11 cellular contexts compared by ENCODE assay signal in genomic region chr12:21151184-21151583, GRCh38. TPM values are rescaled to one million over a fixed set of nuclear protein-coding genes. Genes with fewer than 3 reads are reported as not detected.
"Had no signal": no experiment of that assay in that cellular context is flagged by ENCODE, and none has a peak within 500 bp of the region (broad histone marks: within the 10 kb centered on the region; RNA-seq: fewer than 3 reads in every experiment).

No MANE protein-coding gene starts in this region.

- DNase-seq: GM23248, GOT3, H7, H9, HCEC 1CT, HFFc6 had no signal

- H3K9ac ChIP-seq: GM23248 had no signal

- H3K4me3 Mint-ChIP-seq: GM23338, H9, HFFc6 had no signal

- H2AFZ ChIP-seq: GM23248, GM23338 had no signal

- H3K27ac ChIP-seq: GM23248 had no signal

- H3K9me3 Mint-ChIP-seq: GM23338, H9 had no signal

- H3K4me3 ChIP-seq: GM23248, GM23338 had no signal

- H3K27ac Mint-ChIP-seq: GM23338, H9, HFFc6 had no signal

- ATAC-seq: GM23338, HCT116 had no signal

- FAIRE-seq: H1, H54 had no signal

- H3K4me2 ChIP-seq: GM23338 had no signal

RNA-seq across cellular contexts. Expression of gene SLCO1B1, which starts 20.2 kb away (rescaled TPM):
- total RNA-seq: GM23248, H4, H7, HFFc6 had no signal
- polyA plus RNA-seq: GM23248, H1 had no signal
